In the genomic region with DNA sequence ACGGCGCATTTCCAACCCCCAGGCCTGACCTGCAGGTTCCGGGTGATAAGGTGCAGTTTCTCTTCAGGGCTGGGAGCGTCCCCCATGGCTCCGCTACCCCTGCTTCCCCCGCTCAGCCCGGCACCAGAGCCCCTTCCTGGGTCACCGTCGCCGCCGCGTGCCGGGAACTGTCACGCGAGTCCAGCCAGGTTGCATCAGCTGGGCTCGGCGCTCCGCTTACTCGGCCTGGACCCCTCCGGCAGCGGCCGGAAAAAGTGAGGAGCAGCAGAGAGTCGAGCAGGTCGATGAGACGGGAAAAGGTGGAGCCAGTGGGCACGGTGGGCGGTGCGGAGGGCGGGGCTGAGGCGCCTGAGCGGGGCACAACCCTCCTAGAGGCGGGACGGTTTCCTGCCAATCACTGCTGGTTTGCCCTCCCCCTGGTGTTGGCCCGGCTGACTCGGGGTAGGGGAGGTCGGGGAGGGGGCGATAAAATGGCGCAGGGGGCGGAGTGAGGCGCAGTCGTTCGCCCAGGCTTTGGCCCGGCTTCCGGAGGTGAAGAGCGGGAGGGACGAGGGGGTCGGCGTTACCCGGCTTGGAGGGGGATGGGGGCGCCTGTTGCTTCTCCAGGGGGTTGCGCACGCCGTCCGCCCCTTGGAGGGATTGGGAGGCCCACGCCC, we compare ENCODE assay signal across 1 cellular context.
TF ChIP-seq lines count a peak whose summit lies in the region.

Gene S100PBP, plus strand, starts transcription at position 495 of the 656 bp plus-strand sequence. CDS start 8,447 bp downstream, outside the sequence.
Gene YARS1, minus strand, starts transcription at position 200 of the 656 bp plus-strand sequence. Its CDS starts 114 bp downstream, at position 86.

TF ChIP-seq in A549, 52 proteins besides CTCF, POLR2A, EP300 and RAD21 (continued from another document):
- TF ChIP-seq POLR2AphosphoS2 (conservative IDR thresholded peaks at IDR 0.05; ENCODE audit: low read length): no peak
- peak; percentile 33 to 92; a peak in 3 of 4 replicates for TF ChIP-seq CEBPB (IDR thresholded peaks at IDR 0.05)
- peak; percentile 62; the same call in 1 of the 2 replicates for TF ChIP-seq E2F6 (IDR thresholded peaks at IDR 0.05; ENCODE audit: borderline replicate concordance, low read depth)
- peak in 1 of 2 experiments; percentile 82; a peak in 3 of 5 replicates for TF ChIP-seq JUN (IDR thresholded peaks at IDR 0.05)
- no peak for TF ChIP-seq CHD2 (IDR thresholded peaks at IDR 0.05; ENCODE audit: low read length, partially characterized antibody)
- peak; percentile 66; the same call in 1 of the 2 replicates for TF ChIP-seq NPAS2 (CRISPR knock-in tag; IDR thresholded peaks at IDR 0.05; ENCODE audit: borderline replicate concordance)
- peak; percentile 94 for TF ChIP-seq BHLHE40 (IDR thresholded peaks at IDR 0.05; ENCODE audit: low read depth, low read length)
- no peak for TF ChIP-seq HOXB5 (CRISPR knock-in tag; IDR thresholded peaks at IDR 0.05)
- TF ChIP-seq ZNF302 (CRISPR knock-in tag; IDR thresholded peaks at IDR 0.05): no peak
- no peak for TF ChIP-seq HDAC2 (IDR thresholded peaks at IDR 0.05)
